In the genomic region with DNA sequence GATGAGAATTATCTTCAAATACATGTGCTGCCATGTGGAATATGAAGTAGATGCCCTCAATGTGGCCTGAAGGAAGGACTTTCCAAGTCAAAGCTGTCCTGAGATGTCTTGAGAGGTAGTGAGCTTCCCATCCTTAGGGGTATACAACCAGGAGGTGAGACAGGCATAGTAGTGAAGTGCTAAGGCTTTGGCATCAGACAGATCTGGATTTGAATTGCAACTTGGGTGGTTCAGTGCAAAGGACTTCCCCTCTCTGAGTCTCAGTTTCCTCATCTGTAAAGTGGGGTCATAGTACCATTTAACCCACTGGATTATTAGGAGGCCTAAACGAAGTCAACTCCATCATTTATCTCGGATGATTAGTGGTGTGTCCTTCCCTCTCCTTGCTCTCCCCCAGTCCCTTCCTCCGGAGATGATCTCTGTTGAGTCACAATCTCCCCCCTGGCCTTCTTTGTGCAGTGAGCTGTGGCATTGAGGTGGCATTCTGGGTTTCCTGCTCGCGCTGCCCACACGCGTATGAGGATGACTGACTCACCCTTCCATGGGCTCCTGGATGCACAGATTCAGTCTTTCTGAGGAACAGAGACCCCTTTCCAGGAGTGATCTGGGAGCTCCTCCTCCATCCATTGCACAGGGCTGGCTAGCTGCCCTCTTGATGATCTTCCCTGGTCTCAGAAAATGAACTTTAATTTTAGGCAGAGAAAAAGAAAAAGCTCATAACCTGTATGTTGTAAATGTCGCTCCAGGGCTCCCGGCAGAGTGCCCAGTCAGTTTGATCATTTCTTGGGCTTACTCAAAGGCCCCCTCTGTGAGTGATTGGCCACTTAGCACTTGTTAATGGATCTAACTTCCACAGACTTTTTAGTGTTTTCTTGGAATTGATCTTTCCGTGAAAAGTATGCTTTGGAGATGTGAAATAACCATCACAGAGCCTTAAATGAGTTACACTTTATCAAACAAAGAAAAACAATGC, we compare ENCODE assay signal across 16 cellular contexts.
DNase-seq lines count a peak whose midpoint lies in the region; ATAC-seq, FAIRE-seq and TF ChIP-seq lines count a peak whose summit lies in the region.
"Had no signal": no experiment of that assay in that cellular context is flagged by ENCODE, and none has a peak within 500 bp of the region (broad histone marks: within the 10 kb centered on the region; RNA-seq: fewer than 3 reads in every experiment).

No MANE protein-coding gene starts in this region.

- no peak for TF ChIP-seq EP300 in esophagus muscularis mucosa (IDR thresholded peaks at IDR 0.05)

- peaks cover 6% of the 10 kb centered on the region for H3K4me1 Mint-ChIP-seq in MCF 10A (ENCODE audit: insufficient read depth, unreplicated experiment)
- H3K4me1 Mint-ChIP-seq in activated naive CD8-positive, alpha-beta T cell treated with anti-CD3 and anti-CD28 coated beads, Interleukin-2, amount 50 U/mL, for 24 hours = no peaks in the 10 kb centered on the region

- 60% methylated on average over 10 of the region's 10 CpGs for WGBS in esophagus muscularis mucosa

- H3K27ac ChIP-seq in breast epithelium (no peak overlapping the region), esophagus muscularis mucosa (replicated peaks in 1 of 4) (no peak overlapping the region)
- H3K27ac ChIP-seq: gastroesophageal sphincter had no signal

- TF ChIP-seq POLR2A in breast epithelium (IDR thresholded peaks at IDR 0.05) = no peak
- no peak for TF ChIP-seq POLR2A in esophagus muscularis mucosa (IDR thresholded peaks at IDR 0.05; ENCODE audit: low read depth)

- peaks cover 7% of the 10 kb centered on the region for H3K9me3 Mint-ChIP-seq in MCF 10A (ENCODE audit: unreplicated experiment)
- H3K9me3 Mint-ChIP-seq in activated naive CD8-positive, alpha-beta T cell treated with anti-CD3 and anti-CD28 coated beads, Interleukin-2, amount 50 U/mL, for 24 hours = peaks cover 6% of the 10 kb centered on the region
- H3K9me3 Mint-ChIP-seq: natural killer cell treated with Interleukin-12 subunit alpha and Interleukin-12 subunit beta and Interleukin-15 and Interleukin-18, amount 100 ng/mL, for 72 hours; stimulated activated naive CD8-positive, alpha-beta T cell treated with anti-CD3 and anti-CD28 coated beads, Interleukin-15, Interleukin-2, amounts not matched to agents 100 ng/mL and 50 ng/mL, for 24 hours had no signal

- BruUV-seq in MCF 10A (replicated peaks; lab: Mats Ljungman, UMichigan) = no TSS peak

- CTCF ChIA-PET in MCF 10A (lab: Yijun Ruan, JAX) = interaction anchor here (0.6 kb wide), 1 partner anchor 11 kb away, joined by 3 read pairs; no protein-coding TSS in a partner anchor

- POLR2A ChIA-PET in MCF 10A (lab: Yijun Ruan, JAX) = interaction anchor here (0.6 to 1.2 kb wide), 2 partner anchors 9 to 15 kb away, joined by 3 to 4 read pairs; no protein-coding TSS in a partner anchor

- ATAC-seq in activated naive CD8-positive, alpha-beta T cell treated with anti-CD3 and anti-CD28 coated beads, Interleukin-2, amount 50 U/mL, for 24 hours = no peak
- ATAC-seq: CD8-positive, alpha-beta T cell; gastroesophageal sphincter; natural killer cell treated with Interleukin-12 subunit alpha and Interleukin-12 subunit beta and Interleukin-15 and Interleukin-18, amount 100 ng/mL, for 72 hours had no signal

- FAIRE-seq in urothelium cell line (lab: Jason Lieb, UNC) = no peak

- DNase-seq in MCF 10A (ENCODE audit: unreplicated experiment) = peak; percentile 54
- DNase-seq in breast epithelium (ENCODE audit: low spot score in 2 of 2) = no peak
- DNase-seq in SW480 (ENCODE audit: low spot score) = peak; percentile 47
- DNase-seq in esophagus muscularis mucosa (ENCODE audit: extremely low spot score) = peak; percentile 86
- peak; percentile 71 for DNase-seq in urothelium cell line (ENCODE audit: low spot score)
- DNase-seq in HUDEP-2 (lab: John Stamatoyannopoulos, UW; ENCODE audit: unreplicated experiment in 76 of 76) = no peak
- no peak for DNase-seq in Ammon's horn (ENCODE audit: low spot score)
- no peak for DNase-seq in activated naive CD8-positive, alpha-beta T cell treated with anti-CD3 and anti-CD28 coated beads, Interleukin-2, amount 50 U/mL, for 24 hours
- DNase-seq: activated CD4-positive, alpha-beta T cell treated with anti-CD3 and anti-CD28 coated beads, Interleukin-2, amount 50 U/mL, for 4 hours; activated T-cell treated with anti-CD3 and anti-CD28 coated beads, Interleukin-2, amount 50 U/mL, for 48 hours; NCI-H1694; stimulated activated CD4-positive, alpha-beta T cell treated with anti-CD3 and anti-CD28 coated beads, Interleukin-15, amount 100 ng/mL, for 24 hours had no signal

- H3K27me3 Mint-ChIP-seq in MCF 10A (ENCODE audit: insufficient read depth, unreplicated experiment) = no peaks in the 10 kb centered on the region
- H3K27me3 Mint-ChIP-seq in activated naive CD8-positive, alpha-beta T cell treated with anti-CD3 and anti-CD28 coated beads, Interleukin-2, amount 50 U/mL, for 24 hours = peaks cover 10% of the 10 kb centered on the region

- H3K4me3 ChIP-seq in breast epithelium = no peak overlapping the region
- no peak overlapping the region for H3K4me3 ChIP-seq in esophagus muscularis mucosa
- H3K4me3 ChIP-seq: gastroesophageal sphincter had no signal

- H3K4me1 ChIP-seq in breast epithelium (no peaks in the 10 kb centered on the region), esophagus muscularis mucosa (no peaks in the 10 kb centered on the region)
- H3K4me1 ChIP-seq: gastroesophageal sphincter had no signal

- TF ChIP-seq CTCF in MCF 10A (IDR thresholded peaks at IDR 0.05; ENCODE audit: unreplicated experiment) (no peak), breast epithelium (IDR thresholded peaks at IDR 0.05) (no peak), esophagus muscularis mucosa (IDR thresholded peaks at IDR 0.05) (no peak)

- H3K36me3 ChIP-seq in breast epithelium (no peaks in the 10 kb centered on the region), esophagus muscularis mucosa (no peaks in the 10 kb centered on the region)
- H3K36me3 ChIP-seq: gastroesophageal sphincter had no signal

- H3K27me3 ChIP-seq in breast epithelium = peaks cover 0 to 1% of the 10 kb centered on the region in 2 donors
- peaks cover 0 to 46% (median 0%) of the 10 kb centered on the region in 4 donors for H3K27me3 ChIP-seq in esophagus muscularis mucosa

- H3K36me3 Mint-ChIP-seq in MCF 10A (ENCODE audit: insufficient read depth, unreplicated experiment) = no peaks in the 10 kb centered on the region
- no peaks in the 10 kb centered on the region for H3K36me3 Mint-ChIP-seq in activated naive CD8-positive, alpha-beta T cell treated with anti-CD3 and anti-CD28 coated beads, Interleukin-2, amount 50 U/mL, for 24 hours (ENCODE audit: low read depth)
- H3K36me3 Mint-ChIP-seq: CD8-positive, alpha-beta T cell; natural killer cell treated with Interleukin-12 subunit alpha and Interleukin-12 subunit beta and Interleukin-15 and Interleukin-18, amount 100 ng/mL, for 72 hours had no signal

- intact Hi-C loops in MCF 10A (cut with micrococcal nuclease) (no loop called here), breast epithelium (cut with DNase I; ENCODE audit: low total_unique reads) (no loop called here), esophagus muscularis mucosa (cut with DNase I) (no loop called here)

- no peaks in the 10 kb centered on the region for H3K9me3 ChIP-seq in breast epithelium
- H3K9me3 ChIP-seq in esophagus muscularis mucosa = no peaks in the 10 kb centered on the region

- H3K4me3 Mint-ChIP-seq in MCF 10A (ENCODE audit: unreplicated experiment) = no peak overlapping the region
- H3K4me3 Mint-ChIP-seq in activated naive CD8-positive, alpha-beta T cell treated with anti-CD3 and anti-CD28 coated beads, Interleukin-2, amount 50 U/mL, for 24 hours = no peak overlapping the region
- H3K4me3 Mint-ChIP-seq: CD8-positive, alpha-beta T cell; natural killer cell treated with Interleukin-12 subunit alpha and Interleukin-12 subunit beta and Interleukin-15 and Interleukin-18, amount 100 ng/mL, for 72 hours; stimulated activated naive CD8-positive, alpha-beta T cell treated with anti-CD3 and anti-CD28 coated beads, Interleukin-15, Interleukin-2, amounts not matched to agents 100 ng/mL and 50 ng/mL, for 24 hours had no signal

- no peak overlapping the region for H3K27ac Mint-ChIP-seq in MCF 10A (ENCODE audit: low read depth, unreplicated experiment)
- no peak overlapping the region for H3K27ac Mint-ChIP-seq in activated naive CD8-positive, alpha-beta T cell treated with anti-CD3 and anti-CD28 coated beads, Interleukin-2, amount 50 U/mL, for 24 hours
- H3K27ac Mint-ChIP-seq: CD8-positive, alpha-beta T cell; natural killer cell treated with Interleukin-12 subunit alpha and Interleukin-12 subunit beta and Interleukin-15 and Interleukin-18, amount 100 ng/mL, for 72 hours; stimulated activated naive CD8-positive, alpha-beta T cell treated with anti-CD3 and anti-CD28 coated beads, Interleukin-15, Interleukin-2, amounts not matched to agents 100 ng/mL and 50 ng/mL, for 24 hours had no signal

Comparison
In these comparisons a context has a peak if more than half of its experiments do, and no peak if none do; other contexts are left out.
1. DNase-seq: peak in MCF 10A (single experiment), SW480 (single experiment), esophagus muscularis mucosa (single experiment) and urothelium cell line (single experiment); none in breast epithelium (0 of 2), HUDEP-2 (0 of 76), Ammon's horn (single experiment) and activated naive CD8-positive, alpha-beta T cell treated with anti-CD3 and anti-CD28 coated beads, Interleukin-2, amount 50 U/mL, for 24 hours (single experiment).